In genomic region chr3:112967828-112968227, GRCh38 we compare ENCODE assay signal across 19 cellular contexts.
DNase-seq lines count a peak whose midpoint lies in the region; FAIRE-seq and TF ChIP-seq lines count a peak whose summit lies in the region.
"Had no signal": no experiment of that assay in that cellular context is flagged by ENCODE, and none has a peak within 500 bp of the region (broad histone marks: within the 10 kb centered on the region; RNA-seq: fewer than 3 reads in every experiment).

No MANE protein-coding gene starts in this region.

- intact Hi-C loops in dendritic cell treated with granulocyte-macrophage colony-stimulating factor and Interleukin-4, amounts not matched to agents 40 ng/mL and 50 ng/mL, for 4 days (cut with micrococcal nuclease), result loop anchor here (2.0 to 5.0 kb wide), 3 partner anchors 36 to 325 kb away; no protein-coding TSS in a partner anchor

- peak overlapping the region; percentile 89 for H3K27ac Mint-ChIP-seq in dendritic cell treated with granulocyte-macrophage colony-stimulating factor and Interleukin-4, amounts not matched to agents 40 ng/mL and 50 ng/mL, for 4 days

- H3K27ac ChIP-seq in brain microvascular endothelial cell, result no peak overlapping the region

- in situ Hi-C loops in brain microvascular endothelial cell (cut with HindIII; ENCODE audit: low pct_ligation_motif_present, low sequenced_read_pairs), result no loop called here

- H3K4me3 Mint-ChIP-seq in dendritic cell treated with granulocyte-macrophage colony-stimulating factor and Interleukin-4, amounts not matched to agents 40 ng/mL and 50 ng/mL, for 4 days, result peak overlapping the region; percentile 74

- peaks cover 86% of the 10 kb centered on the region for H3K4me1 Mint-ChIP-seq in dendritic cell treated with granulocyte-macrophage colony-stimulating factor and Interleukin-4, amounts not matched to agents 40 ng/mL and 50 ng/mL, for 4 days (ENCODE audit: low read depth)

- H3K36me3 Mint-ChIP-seq in dendritic cell treated with granulocyte-macrophage colony-stimulating factor and Interleukin-4, amounts not matched to agents 40 ng/mL and 50 ng/mL, for 4 days (ENCODE audit: low read depth), result peaks cover 100% of the 10 kb centered on the region

- no peaks in the 10 kb centered on the region for H3K36me3 ChIP-seq in brain microvascular endothelial cell (replicated peaks)
- H3K36me3 ChIP-seq: heart left ventricle, upper lobe of left lung had no signal

- peaks cover 23% of the 10 kb centered on the region for H3K9me3 Mint-ChIP-seq in dendritic cell treated with granulocyte-macrophage colony-stimulating factor and Interleukin-4, amounts not matched to agents 40 ng/mL and 50 ng/mL, for 4 days

- no peaks in the 10 kb centered on the region for H3K27me3 Mint-ChIP-seq in dendritic cell treated with granulocyte-macrophage colony-stimulating factor and Interleukin-4, amounts not matched to agents 40 ng/mL and 50 ng/mL, for 4 days

- TF ChIP-seq CTCF in brain microvascular endothelial cell (IDR thresholded peaks at IDR 0.05; ENCODE audit: low read depth, low read length, missing control alignments), result no peak

- H3K4me3 ChIP-seq in brain microvascular endothelial cell (ENCODE audit: low read depth, low read length), result no peak overlapping the region
- H3K4me3 ChIP-seq: heart left ventricle, upper lobe of left lung had no signal

- peak; percentile 87 for DNase-seq in CD1c-positive myeloid dendritic cell (ENCODE audit: extremely low spot score)
- DNase-seq in GM19239 (ENCODE audit: insufficient read length, low spot score), result no peak
- peak; percentile 54 for DNase-seq in OCI-M1 (lab: John Stamatoyannopoulos, UW)
- no peak for DNase-seq in brain microvascular endothelial cell
- DNase-seq in NAMALWA (ENCODE audit: low spot score), result no peak
- no peak for DNase-seq in NCI-H1048 (lab: John Stamatoyannopoulos, UW)
- no peak for DNase-seq in amygdala (lab: John Stamatoyannopoulos, UW)
- DNase-seq: cortex of kidney; H7; heart left ventricle; KG1; left ventricle myocardium superior; NCI-H1105 treated with DMSO at 0.1 percent for 48 hours; NCI-H2081 treated with DMSO at 0.1 percent for 48 hours; NCI-H510A; stimulated activated CD4-positive, alpha-beta T cell treated with anti-CD3 and anti-CD28 coated beads, Interleukin-4, amount 100 ng/mL, for 24 hours; upper lobe of left lung had no signal

- peaks cover 5% of the 10 kb centered on the region for H3K27me3 ChIP-seq in brain microvascular endothelial cell (replicated peaks)
- H3K27me3 ChIP-seq: upper lobe of left lung had no signal

- FAIRE-seq in GM19239 (lab: Jason Lieb, UNC), result peak; percentile 11
- FAIRE-seq: endothelial cell of umbilical vein had no signal

Comparison
In these comparisons a context has a peak if more than half of its experiments do, and no peak if none do; other contexts are left out.
1. DNase-seq: peak in CD1c-positive myeloid dendritic cell (single experiment) and OCI-M1 (single experiment); none in GM19239 (single experiment), brain microvascular endothelial cell (single experiment), NAMALWA (single experiment), NCI-H1048 (single experiment) and amygdala (0 of 56).